Comparison of ENCODE assay signal across 13 cellular contexts in genomic region chr4:82784615-82785247, GRCh38. TPM values are rescaled to one million over a fixed set of nuclear protein-coding genes. Genes with fewer than 3 reads are reported as not detected.
A peak's percentile ranks its signal among the peaks of the same experiment; 100 is the strongest.
DNase-seq lines count a peak whose midpoint lies in the region; ATAC-seq and TF ChIP-seq lines count a peak whose summit lies in the region.
"Had no signal": no experiment of that assay in that cellular context is flagged by ENCODE, and none has a peak within 500 bp of the region (broad histone marks: within the 10 kb centered on the region; RNA-seq: fewer than 3 reads in every experiment).

No MANE protein-coding gene starts in this region.

- no peaks in the 10 kb centered on the region for H3K9me3 ChIP-seq in PC-3 (ENCODE audit: low read length)

- BruUV-seq in PC-3 (replicated peaks; lab: Mats Ljungman, UMichigan), result no TSS peak

- H4K20me1 ChIP-seq in GM23338 (replicated peaks; ENCODE audit: insufficient read depth) (peaks cover 13% of the 10 kb centered on the region), PC-3 (ENCODE audit: low read length) (no peaks in the 10 kb centered on the region)

- H3K4me1 Mint-ChIP-seq in GM23338, result peaks cover 35% of the 10 kb centered on the region
- H3K4me1 Mint-ChIP-seq: activated T-helper 17 cell treated with anti-CD3 and anti-CD28 coated beads, Interleukin-2, amount 50 U/mL, for 72 hours had no signal

- CTCF ChIA-PET in PC-3 (lab: Charles Lee), result interaction anchor here (0.8 to 1.3 kb wide), 3 partner anchors 46 to 322 kb away, joined by 3 read pairs; no protein-coding TSS in a partner anchor

- intact Hi-C loops in PC-3 (cut with micrococcal nuclease), result no loop called here

- no peak for ATAC-seq in GM23338
- ATAC-seq in PC-3, result peak; percentile 43
- ATAC-seq in GM19463 (IDR thresholded peaks at IDR 0.05; ENCODE audit: unreplicated experiment), result no peak
- no peak for ATAC-seq in HG02588 (IDR thresholded peaks at IDR 0.05; ENCODE audit: unreplicated experiment)
- no peak for ATAC-seq in HG02610 (IDR thresholded peaks at IDR 0.05; ENCODE audit: unreplicated experiment)
- ATAC-seq: activated T-helper 17 cell treated with anti-CD3 and anti-CD28 coated beads, Interleukin-2, amount 50 U/mL, for 72 hours had no signal

- peaks cover 99% of the 10 kb centered on the region for H3K27me3 ChIP-seq in GM23338 (ENCODE audit: insufficient read depth)
- no peaks in the 10 kb centered on the region for H3K27me3 ChIP-seq in PC-3 (ENCODE audit: low read length)

- peaks cover 35% of the 10 kb centered on the region for H3K4me1 ChIP-seq in GM23338 (ENCODE audit: insufficient read depth)
- H3K4me1 ChIP-seq in PC-3 (ENCODE audit: insufficient read depth, low read length), result peaks cover 25% of the 10 kb centered on the region

- H3K36me3 ChIP-seq in GM23338 (ENCODE audit: insufficient read depth), result no peaks in the 10 kb centered on the region
- H3K36me3 ChIP-seq in PC-3 (ENCODE audit: low read depth, low read length), result no peaks in the 10 kb centered on the region

- no peaks in the 10 kb centered on the region; the same call in 2 of the 3 replicates for H3K36me3 Mint-ChIP-seq in GM23338 (ENCODE audit: low read depth)

- H3K27ac Mint-ChIP-seq in GM23338, result no peak overlapping the region
- H3K27ac Mint-ChIP-seq: activated T-helper 17 cell treated with anti-CD3 and anti-CD28 coated beads, Interleukin-2, amount 50 U/mL, for 72 hours had no signal

- H2AFZ ChIP-seq in GM23338 (no peak overlapping the region), PC-3 (ENCODE audit: low read length) (peak overlapping the region; percentile 55)

- H3K9me3 Mint-ChIP-seq in GM23338, result no peaks in the 10 kb centered on the region; the same call in 1 of the 3 replicates
- H3K9me3 Mint-ChIP-seq: activated T-helper 17 cell treated with anti-CD3 and anti-CD28 coated beads, Interleukin-2, amount 50 U/mL, for 72 hours had no signal

- H3K27ac ChIP-seq in GM23338 (ENCODE audit: low read depth) (no peak overlapping the region), PC-3 (ENCODE audit: low read length) (peak overlapping the region; percentile 90), epithelial cell of prostate (peak overlapping the region; percentile 53)

- H3K79me2 ChIP-seq in GM23338 (replicated peaks; ENCODE audit: insufficient read depth) (no peaks in the 10 kb centered on the region), PC-3 (ENCODE audit: low read length) (no peaks in the 10 kb centered on the region)

- H3K9me2 ChIP-seq in GM23338 (ENCODE audit: insufficient read depth) (no peaks in the 10 kb centered on the region), PC-3 (replicated peaks; ENCODE audit: low read length) (no peaks in the 10 kb centered on the region)

- peak overlapping the region; percentile 56 for H3K9ac ChIP-seq in PC-3 (ENCODE audit: low read length)

- POLR2A ChIA-PET in PC-3 (lab: Charles Lee; ENCODE audit: unreplicated experiment), result no interaction called here

- H3K27me3 Mint-ChIP-seq in GM23338 (ENCODE audit: insufficient read depth, low read depth, poor library complexity), result peaks cover 90% of the 10 kb centered on the region

- TF ChIP-seq CTCF in GM23338 (conservative IDR thresholded peaks at IDR 0.05; ENCODE audit: low read depth in 2 of 2) (no peak), PC-3 (conservative IDR thresholded peaks at IDR 0.05; ENCODE audit: low read depth, low read length) (no peak)

- H3K4me3 ChIP-seq in GM23338 (peak overlapping the region; percentile 11; the same call in 1 of the 2 replicates), PC-3 (ENCODE audit: low read length) (peak overlapping the region; percentile 54)

- peak overlapping the region; percentile 28; the same call in 1 of the 3 replicates for H3K4me3 Mint-ChIP-seq in GM23338
- H3K4me3 Mint-ChIP-seq: activated T-helper 17 cell treated with anti-CD3 and anti-CD28 coated beads, Interleukin-2, amount 50 U/mL, for 72 hours had no signal

- DNase-seq in GM23338 (ENCODE audit: low spot score), result no peak
- DNase-seq in PC-3, result peak; percentile 46
- no peak for DNase-seq in epithelial cell of prostate (ENCODE audit: low read depth, low spot score)
- peak; percentile 57 for DNase-seq in retina
- DNase-seq in activated T-cell treated with anti-CD3 and anti-CD28 coated beads, Interleukin-2, amount 50 U/mL, for 1 hour, result no peak
- DNase-seq: effector memory CD4-positive, alpha-beta T cell; islet precursor cell; NCI-H510A treated with DMSO at 0.1 percent for 48 hours; T1000 had no signal

- peak overlapping the region; percentile 56 for H3K4me2 ChIP-seq in GM23338
- H3K4me2 ChIP-seq in PC-3 (ENCODE audit: low read length), result peak overlapping the region; percentile 83

- no peaks in the 10 kb centered on the region for H3F3A ChIP-seq in GM23338 (replicated peaks; ENCODE audit: low read depth)
- H3F3A ChIP-seq in PC-3 (ENCODE audit: low read length, unreplicated experiment), result peaks cover 5% of the 10 kb centered on the region

TF ChIP-seq in GM23338, 12 proteins besides CTCF, POLR2A, EP300 and RAD21:
- TF ChIP-seq, protein P1, sequence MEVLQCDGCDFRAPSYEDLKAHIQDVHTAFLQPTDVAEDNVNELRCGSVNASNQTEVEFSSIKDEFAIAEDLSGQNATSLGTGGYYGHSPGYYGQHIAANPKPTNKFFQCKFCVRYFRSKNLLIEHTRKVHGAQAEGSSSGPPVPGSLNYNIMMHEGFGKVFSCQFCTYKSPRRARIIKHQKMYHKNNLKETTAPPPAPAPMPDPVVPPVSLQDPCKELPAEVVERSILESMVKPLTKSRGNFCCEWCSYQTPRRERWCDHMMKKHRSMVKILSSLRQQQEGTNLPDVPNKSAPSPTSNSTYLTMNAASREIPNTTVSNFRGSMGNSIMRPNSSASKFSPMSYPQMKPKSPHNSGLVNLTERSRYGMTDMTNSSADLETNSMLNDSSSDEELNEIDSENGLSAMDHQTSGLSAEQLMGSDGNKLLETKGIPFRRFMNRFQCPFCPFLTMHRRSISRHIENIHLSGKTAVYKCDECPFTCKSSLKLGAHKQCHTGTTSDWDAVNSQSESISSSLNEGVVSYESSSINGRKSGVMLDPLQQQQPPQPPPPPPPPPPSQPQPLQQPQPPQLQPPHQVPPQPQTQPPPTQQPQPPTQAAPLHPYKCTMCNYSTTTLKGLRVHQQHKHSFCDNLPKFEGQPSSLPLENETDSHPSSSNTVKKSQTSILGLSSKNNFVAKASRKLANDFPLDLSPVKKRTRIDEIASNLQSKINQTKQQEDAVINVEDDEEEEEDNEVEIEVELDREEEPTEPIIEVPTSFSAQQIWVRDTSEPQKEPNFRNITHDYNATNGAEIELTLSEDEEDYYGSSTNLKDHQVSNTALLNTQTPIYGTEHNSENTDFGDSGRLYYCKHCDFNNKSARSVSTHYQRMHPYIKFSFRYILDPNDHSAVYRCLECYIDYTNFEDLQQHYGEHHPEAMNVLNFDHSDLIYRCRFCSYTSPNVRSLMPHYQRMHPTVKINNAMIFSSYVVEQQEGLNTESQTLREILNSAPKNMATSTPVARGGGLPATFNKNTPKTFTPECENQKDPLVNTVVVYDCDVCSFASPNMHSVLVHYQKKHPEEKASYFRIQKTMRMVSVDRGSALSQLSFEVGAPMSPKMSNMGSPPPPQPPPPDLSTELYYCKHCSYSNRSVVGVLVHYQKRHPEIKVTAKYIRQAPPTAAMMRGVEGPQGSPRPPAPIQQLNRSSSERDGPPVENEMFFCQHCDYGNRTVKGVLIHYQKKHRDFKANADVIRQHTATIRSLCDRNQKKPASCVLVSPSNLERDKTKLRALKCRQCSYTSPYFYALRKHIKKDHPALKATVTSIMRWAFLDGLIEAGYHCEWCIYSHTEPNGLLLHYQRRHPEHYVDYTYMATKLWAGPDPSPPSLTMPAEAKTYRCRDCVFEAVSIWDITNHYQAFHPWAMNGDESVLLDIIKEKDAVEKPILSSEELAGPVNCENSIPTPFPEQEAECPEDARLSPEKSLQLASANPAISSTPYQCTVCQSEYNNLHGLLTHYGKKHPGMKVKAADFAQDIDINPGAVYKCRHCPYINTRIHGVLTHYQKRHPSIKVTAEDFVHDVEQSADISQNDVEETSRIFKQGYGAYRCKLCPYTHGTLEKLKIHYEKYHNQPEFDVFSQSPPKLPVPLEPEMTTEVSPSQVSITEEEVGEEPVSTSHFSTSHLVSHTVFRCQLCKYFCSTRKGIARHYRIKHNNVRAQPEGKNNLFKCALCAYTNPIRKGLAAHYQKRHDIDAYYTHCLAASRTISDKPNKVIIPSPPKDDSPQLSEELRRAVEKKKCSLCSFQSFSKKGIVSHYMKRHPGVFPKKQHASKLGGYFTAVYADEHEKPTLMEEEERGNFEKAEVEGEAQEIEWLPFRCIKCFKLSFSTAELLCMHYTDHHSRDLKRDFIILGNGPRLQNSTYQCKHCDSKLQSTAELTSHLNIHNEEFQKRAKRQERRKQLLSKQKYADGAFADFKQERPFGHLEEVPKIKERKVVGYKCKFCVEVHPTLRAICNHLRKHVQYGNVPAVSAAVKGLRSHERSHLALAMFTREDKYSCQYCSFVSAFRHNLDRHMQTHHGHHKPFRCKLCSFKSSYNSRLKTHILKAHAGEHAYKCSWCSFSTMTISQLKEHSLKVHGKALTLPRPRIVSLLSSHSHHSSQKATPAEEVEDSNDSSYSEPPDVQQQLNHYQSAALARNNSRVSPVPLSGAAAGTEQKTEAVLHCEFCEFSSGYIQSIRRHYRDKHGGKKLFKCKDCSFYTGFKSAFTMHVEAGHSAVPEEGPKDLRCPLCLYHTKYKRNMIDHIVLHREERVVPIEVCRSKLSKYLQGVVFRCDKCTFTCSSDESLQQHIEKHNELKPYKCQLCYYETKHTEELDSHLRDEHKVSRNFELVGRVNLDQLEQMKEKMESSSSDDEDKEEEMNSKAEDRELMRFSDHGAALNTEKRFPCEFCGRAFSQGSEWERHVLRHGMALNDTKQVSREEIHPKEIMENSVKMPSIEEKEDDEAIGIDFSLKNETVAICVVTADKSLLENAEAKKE (CRISPR knock-in tag; IDR thresholded peaks at IDR 0.05), result no peak
- TF ChIP-seq POLR2AphosphoS5 (IDR thresholded peaks at IDR 0.05; ENCODE audit: low read depth), result no peak
- TF ChIP-seq JUNB (IDR thresholded peaks at IDR 0.05; ENCODE audit: unreplicated experiment), result no peak
- no peak for TF ChIP-seq EZH2 (IDR thresholded peaks at IDR 0.05; ENCODE audit: low read depth, unreplicated experiment)

RNA-seq across cellular contexts. Expression of gene SCD5, which starts 13.9 kb away (rescaled TPM):
- 1.5 and 1.6 TPM in 2 replicates for total RNA-seq in GM23338 (2014; rRNA removed; shearing (Covaris generic))
- polyA plus RNA-seq in GM23338 (2016; fragmentation: Nextera tagmentation; extraction: Ambion mirVana), result 0.79 and 0.85 TPM in 2 replicates
- total RNA-seq in PC-3 (2014; rRNA removed), result 3.4 and 3.8 TPM in 2 replicates

Comparison
In these comparisons a context has a peak if more than half of its experiments do, and no peak if none do; other contexts are left out.
1. DNase-seq: peak in PC-3 (single experiment) and retina (single experiment); none in GM23338 (single experiment), epithelial cell of prostate (single experiment) and activated T-cell treated with anti-CD3 and anti-CD28 coated beads, Interleukin-2, amount 50 U/mL, for 1 hour (single experiment).